In genomic region chr3:11665331-11665730, GRCh38 we compare ENCODE assay signal across 22 cellular contexts.
"Had no signal": no experiment of that assay in that cellular context is flagged by ENCODE, and none has a peak within 500 bp of the region (broad histone marks: within the 10 kb centered on the region; RNA-seq: fewer than 3 reads in every experiment).

No MANE protein-coding gene starts in this region.

- H3K4me1 ChIP-seq: prostate gland had no signal

- DNase-seq: cortex of kidney; effector memory CD8-positive, alpha-beta T cell; foreskin fibroblast; gastrocnemius medialis; head of caudate nucleus; left ventricle myocardium superior; lower lobe of right lung; naive B cell; nucleus accumbens; stimulated activated CD4-positive, alpha-beta T cell treated with anti-CD3 and anti-CD28 coated beads, Interleukin-12 subunit alpha, Interleukin-12 subunit beta, amount 100 ng/mL, for 4 hours; stimulated activated CD4-positive, alpha-beta T cell treated with anti-CD3 and anti-CD28 coated beads, Interleukin-1b, Interleukin-23, amount 100 ng/mL, for 48 hours; stimulated activated CD4-positive, alpha-beta T cell treated with anti-CD3 and anti-CD28 coated beads, Interleukin-4, amount 100 ng/mL, for 1 hour; stimulated activated CD8-positive, alpha-beta memory T cell treated with anti-CD3 and anti-CD28 coated beads, Interleukin-4, amount 100 ng/mL, for 48 hours; stimulated activated naive CD4-positive, alpha-beta T cell; stomach; thyroid gland had no signal

- H3K9ac ChIP-seq: neural progenitor cell had no signal

- H3K9me3 ChIP-seq: gastrocnemius medialis, lower lobe of right lung, prostate gland, right atrium auricular region, stomach, thyroid gland had no signal

- H3K27ac ChIP-seq: gastrocnemius medialis, lower lobe of right lung, neural progenitor cell, prostate gland, right atrium auricular region, stomach, thyroid gland had no signal

- H3K36me3 ChIP-seq: gastrocnemius medialis, neural progenitor cell, prostate gland, right atrium auricular region, stomach, thyroid gland had no signal

- H3K4me2 ChIP-seq: neural progenitor cell, smooth muscle cell had no signal

- H3K4me3 ChIP-seq: gastrocnemius medialis, lower lobe of right lung, neural progenitor cell, prostate gland, right atrium auricular region, smooth muscle cell, stomach, thyroid gland had no signal

- H3K27me3 ChIP-seq: gastrocnemius medialis, neural progenitor cell, right atrium auricular region, stomach, thyroid gland had no signal

- ATAC-seq: effector memory CD8-positive, alpha-beta T cell; gastrocnemius medialis; left ventricle myocardium superior; lower lobe of right lung; natural killer cell treated with Interleukin-12 subunit alpha and Interleukin-12 subunit beta and Interleukin-15 and Interleukin-18, amount 100 ng/mL, for 72 hours; sciatic nerve had no signal

- H2AFZ ChIP-seq: neural progenitor cell had no signal
